Comparison of ENCODE assay signal across 21 cellular contexts in genomic region chrX:41870719-41871151, GRCh38. TPM values are rescaled to one million over a fixed set of nuclear protein-coding genes. Genes with fewer than 3 reads are reported as not detected.
DNase-seq lines count a peak whose midpoint lies in the region; ATAC-seq, FAIRE-seq and TF ChIP-seq lines count a peak whose summit lies in the region.
"Had no signal": no experiment of that assay in that cellular context is flagged by ENCODE, and none has a peak within 500 bp of the region (broad histone marks: within the 10 kb centered on the region; RNA-seq: fewer than 3 reads in every experiment).

No MANE protein-coding gene starts in this region.

- intact Hi-C loops in left lung (cut with DNase I) (no loop called here), psoas muscle (cut with DNase I) (no loop called here)

- TF ChIP-seq CTCF in left lung (IDR thresholded peaks at IDR 0.05) (no peak), psoas muscle (IDR thresholded peaks at IDR 0.05) (no peak)

- 83 to 86% (median 84%) methylated on average over 2 of the region's 2 CpGs for WGBS in psoas muscle, 3 donors

- no peaks in the 10 kb centered on the region for H3K4me1 ChIP-seq in left lung
- no peaks in the 10 kb centered on the region for H3K4me1 ChIP-seq in psoas muscle
- H3K4me1 ChIP-seq: BLaER1, sigmoid colon had no signal

- ATAC-seq in GM19372 (IDR thresholded peaks at IDR 0.05; ENCODE audit: low read depth, unreplicated experiment) (peak; percentile 56), left lung (peak; percentile 32), psoas muscle (no peak)
- ATAC-seq: left lobe of liver; Right ventricle myocardium inferior; stimulated activated naive CD8-positive, alpha-beta T cell treated with anti-CD3 and anti-CD28 coated beads, Interleukin-15, Interleukin-2, amounts not matched to agents 100 U/mL and 50 U/mL, for 24 hours had no signal

- no peaks in the 10 kb centered on the region for H3K27me3 ChIP-seq in left lung
- peaks cover 0 to 8% (median 0%) of the 10 kb centered on the region in 3 donors for H3K27me3 ChIP-seq in psoas muscle (ENCODE audit: insufficient read depth in 3 of 3, low read length in 2 of 3)
- H3K27me3 ChIP-seq: esophagus muscularis mucosa, sigmoid colon had no signal

- DNase-seq in Daoy (ENCODE audit: low read depth) = peak; percentile 3
- no peak for DNase-seq in HTR-8/SVneo (ENCODE audit: insufficient read length, low spot score)
- no peak for DNase-seq in left lung
- DNase-seq in EL = no peak
- DNase-seq in psoas muscle = no peak
- DNase-seq in dedifferentiated amniotic fluid mesenchymal stem cell (ENCODE audit: extremely low spot score) = no peak
- DNase-seq in stimulated activated CD4-positive, alpha-beta T cell treated with anti-CD3 and anti-CD28 coated beads, Interleukin-4, amount 100 ng/mL, for 1 hour = no peak
- DNase-seq: activated CD4-positive, alpha-beta T cell treated with anti-CD3 and anti-CD28 coated beads, Interleukin-2, amount 10 ng/mL, durations not matched to agents 24 days and 14 days; amygdala; hippocampal formation; NCI-H1417 treated with DMSO at 0.1 percent for 48 hours; NCI-H774; sigmoid colon; stimulated activated naive CD8-positive, alpha-beta T cell treated with anti-CD3 and anti-CD28 coated beads, Interleukin-15, Interleukin-2, amounts not matched to agents 100 U/mL and 50 U/mL, for 24 hours; T-helper 9 cell had no signal

- H3K4me3 ChIP-seq in left lung (no peak overlapping the region), psoas muscle (no peak overlapping the region)
- H3K4me3 ChIP-seq: BLaER1, esophagus muscularis mucosa, sigmoid colon had no signal

- H3K36me3 ChIP-seq in left lung = no peaks in the 10 kb centered on the region
- H3K36me3 ChIP-seq in psoas muscle (ENCODE audit: insufficient read depth in 1 of 2, low read depth in 1 of 2) = no peaks in the 10 kb centered on the region
- H3K36me3 ChIP-seq: BLaER1, esophagus muscularis mucosa, sigmoid colon had no signal

- no peaks in the 10 kb centered on the region for H3K9me3 ChIP-seq in left lung
- H3K9me3 ChIP-seq in psoas muscle = no peaks in the 10 kb centered on the region
- H3K9me3 ChIP-seq: esophagus muscularis mucosa, sigmoid colon had no signal

- FAIRE-seq in HTR-8/SVneo (lab: Jason Lieb, UNC) = peak; percentile 26
- FAIRE-seq: G401.6 had no signal

- H3K27ac ChIP-seq in left lung = no peak overlapping the region
- no peak overlapping the region for H3K27ac ChIP-seq in psoas muscle
- H3K27ac ChIP-seq: BLaER1, esophagus muscularis mucosa, sigmoid colon had no signal

RNA-seq across cellular contexts. Expression of gene CASK, which starts 52.6 kb away (rescaled TPM):
- 14.1 and 40.6 TPM in 2 replicates for total RNA-seq in Daoy (2014; rRNA removed; shearing (Covaris generic))
- total RNA-seq in left lung (10 to 100 TPM; 59.7 to 70.7 TPM), psoas muscle (10 to 100 TPM in 3 of 4 donors, 1 to 10 TPM in 1; 9.7 to 19.4 (median 12.9) TPM)
- polyA plus RNA-seq in psoas muscle = 1 to 10 TPM; 2.8 to 9.6 (median 3.2) TPM

Comparison
In these comparisons a context has a peak if more than half of its experiments do, and no peak if none do; other contexts are left out.
1. ATAC-seq: peak in GM19372 (single experiment) and left lung (single experiment); none in psoas muscle (0 of 4).